Comparison of ENCODE assay signal across 18 cellular contexts in genomic region chr19:8366121-8366581, GRCh38. TPM values are rescaled to one million over a fixed set of nuclear protein-coding genes. Genes with fewer than 3 reads are reported as not detected.
DNase-seq lines count a peak whose midpoint lies in the region; ATAC-seq and TF ChIP-seq lines count a peak whose summit lies in the region.
"Had no signal": no experiment of that assay in that cellular context is flagged by ENCODE, and none has a peak within 500 bp of the region (broad histone marks: within the 10 kb centered on the region; RNA-seq: fewer than 3 reads in every experiment).

No MANE protein-coding gene starts in this region.

- H3K9me3 ChIP-seq in RWPE2 (ENCODE audit: severe bottlenecking) (no peaks in the 10 kb centered on the region), subcutaneous abdominal adipose tissue (ENCODE audit: control insufficient read depth in 5 of 5, low read length in 5 of 5) (no peaks in the 10 kb centered on the region)

- H3K27ac Mint-ChIP-seq in activated naive CD4-positive, alpha-beta T cell treated with anti-CD3 and anti-CD28 coated beads, Interleukin-2, amount 10 ng/mL, durations not matched to agents 7 days and 5 days: no peak overlapping the region
- no peak overlapping the region for H3K27ac Mint-ChIP-seq in activated CD4-positive, alpha-beta memory T cell treated with anti-CD3 and anti-CD28 coated beads for 36 hours
- no peak overlapping the region for H3K27ac Mint-ChIP-seq in glutamatergic neuron (ENCODE audit: unreplicated experiment)
- H3K27ac Mint-ChIP-seq: activated naive CD4-positive, alpha-beta T cell treated with anti-CD3 and anti-CD28 coated beads, Interleukin-2, amount 50 U/mL, for 72 hours; CD4-positive, CD25-positive, alpha-beta regulatory T cell; H9 had no signal

- H3K9me3 Mint-ChIP-seq in activated naive CD4-positive, alpha-beta T cell treated with anti-CD3 and anti-CD28 coated beads, Interleukin-2, amount 10 ng/mL, durations not matched to agents 7 days and 5 days: no peaks in the 10 kb centered on the region
- H3K9me3 Mint-ChIP-seq in activated CD4-positive, alpha-beta memory T cell treated with anti-CD3 and anti-CD28 coated beads for 36 hours: no peaks in the 10 kb centered on the region
- peaks cover 4% of the 10 kb centered on the region for H3K9me3 Mint-ChIP-seq in glutamatergic neuron (ENCODE audit: unreplicated experiment)
- H3K9me3 Mint-ChIP-seq: activated naive CD4-positive, alpha-beta T cell treated with anti-CD3 and anti-CD28 coated beads, Interleukin-2, amount 50 U/mL, for 72 hours; H9 had no signal

- H3K36me3 Mint-ChIP-seq in activated naive CD4-positive, alpha-beta T cell treated with anti-CD3 and anti-CD28 coated beads, Interleukin-2, amount 10 ng/mL, durations not matched to agents 7 days and 5 days: no peaks in the 10 kb centered on the region
- H3K36me3 Mint-ChIP-seq in activated CD4-positive, alpha-beta memory T cell treated with anti-CD3 and anti-CD28 coated beads for 36 hours: no peaks in the 10 kb centered on the region
- no peaks in the 10 kb centered on the region for H3K36me3 Mint-ChIP-seq in glutamatergic neuron (ENCODE audit: unreplicated experiment)
- H3K36me3 Mint-ChIP-seq: activated naive CD4-positive, alpha-beta T cell treated with anti-CD3 and anti-CD28 coated beads, Interleukin-2, amount 50 U/mL, for 72 hours; CD4-positive, CD25-positive, alpha-beta regulatory T cell had no signal

- H3K4me1 ChIP-seq in RWPE2 (ENCODE audit: insufficient read depth, poor library complexity, severe bottlenecking): peaks cover 24% of the 10 kb centered on the region
- H3K4me1 ChIP-seq in subcutaneous abdominal adipose tissue (ENCODE audit: control insufficient read depth in 5 of 5, insufficient read depth in 5 of 5, low read length in 5 of 5): peaks cover 27 to 80% (median 77%) of the 10 kb centered on the region in 5 donors

- peaks cover 83% of the 10 kb centered on the region for H3K27me3 Mint-ChIP-seq in activated naive CD4-positive, alpha-beta T cell treated with anti-CD3 and anti-CD28 coated beads, Interleukin-2, amount 10 ng/mL, durations not matched to agents 7 days and 5 days
- H3K27me3 Mint-ChIP-seq in activated CD4-positive, alpha-beta memory T cell treated with anti-CD3 and anti-CD28 coated beads for 36 hours: peaks cover 43% of the 10 kb centered on the region
- peaks cover 14% of the 10 kb centered on the region for H3K27me3 Mint-ChIP-seq in glutamatergic neuron (ENCODE audit: unreplicated experiment)

- POLR2A ChIA-PET in activated CD4-positive, alpha-beta memory T cell treated with anti-CD3 and anti-CD28 coated beads for 36 hours (lab: Charles Lee): no interaction called here

- CTCF ChIA-PET in activated naive CD4-positive, alpha-beta T cell treated with anti-CD3 and anti-CD28 coated beads, Interleukin-2, amount 10 ng/mL, durations not matched to agents 7 days and 5 days (lab: Charles Lee): interaction anchor here (0.6 to 1.1 kb wide), 2 partner anchors 9 to 13 kb away, joined by 3 to 6 read pairs; no protein-coding TSS in a partner anchor
- CTCF ChIA-PET in activated CD4-positive, alpha-beta memory T cell treated with anti-CD3 and anti-CD28 coated beads for 36 hours (lab: Charles Lee): interaction anchor here (0.7 to 4.2 kb wide), 3 partner anchors 12 to 32 kb away, joined by 3 to 17 read pairs (median 5); no protein-coding TSS in a partner anchor

- ATAC-seq in RWPE2 (ENCODE audit: low read depth): no peak
- ATAC-seq: activated naive CD4-positive, alpha-beta T cell treated with anti-CD3 and anti-CD28 coated beads, Interleukin-2, amount 50 U/mL, for 72 hours; GM12878 had no signal

- H3K9ac ChIP-seq in subcutaneous abdominal adipose tissue (ENCODE audit: low read length in 5 of 5): peak overlapping the region; percentile 38 to 95 (median 56)

- H3K27me3 ChIP-seq in RWPE2 (ENCODE audit: insufficient read depth, poor library complexity, severe bottlenecking): no peaks in the 10 kb centered on the region
- H3K27me3 ChIP-seq in subcutaneous abdominal adipose tissue (ENCODE audit: control insufficient read depth in 5 of 5, insufficient read depth in 4 of 5, low read length in 5 of 5): no peaks in the 10 kb centered on the region

- H3K4me3 Mint-ChIP-seq in activated naive CD4-positive, alpha-beta T cell treated with anti-CD3 and anti-CD28 coated beads, Interleukin-2, amount 10 ng/mL, durations not matched to agents 7 days and 5 days: no peak overlapping the region
- H3K4me3 Mint-ChIP-seq in activated CD4-positive, alpha-beta memory T cell treated with anti-CD3 and anti-CD28 coated beads for 36 hours: no peak overlapping the region
- no peak overlapping the region for H3K4me3 Mint-ChIP-seq in glutamatergic neuron (ENCODE audit: unreplicated experiment)

- H3K4me1 Mint-ChIP-seq in activated naive CD4-positive, alpha-beta T cell treated with anti-CD3 and anti-CD28 coated beads, Interleukin-2, amount 10 ng/mL, durations not matched to agents 7 days and 5 days: peaks cover 21% of the 10 kb centered on the region
- peaks cover 25% of the 10 kb centered on the region for H3K4me1 Mint-ChIP-seq in activated CD4-positive, alpha-beta memory T cell treated with anti-CD3 and anti-CD28 coated beads for 36 hours (ENCODE audit: low read depth)
- H3K4me1 Mint-ChIP-seq in glutamatergic neuron (ENCODE audit: low read depth, unreplicated experiment): peaks cover 2% of the 10 kb centered on the region

- H3K27ac ChIP-seq in RWPE2 (ENCODE audit: poor library complexity, severe bottlenecking) (peak overlapping the region; percentile 97), coronary artery (peak overlapping the region in 1 of 2 donors; percentile 84), subcutaneous abdominal adipose tissue (ENCODE audit: low read depth, low read length) (peak overlapping the region; percentile 90)

- TF ChIP-seq CTCF in RWPE2 (IDR thresholded peaks at IDR 0.05; ENCODE audit: poor library complexity, severe bottlenecking) (no peak), coronary artery (IDR thresholded peaks at IDR 0.05) (no peak), glutamatergic neuron (IDR thresholded peaks at IDR 0.05; ENCODE audit: partially characterized antibody, unreplicated experiment) (no peak)

- intact Hi-C loops in activated CD4-positive, alpha-beta memory T cell treated with anti-CD3 and anti-CD28 coated beads for 36 hours (cut with micrococcal nuclease): no loop called here

- no peak for DNase-seq in RWPE2 (ENCODE audit: low spot score)
- no peak for DNase-seq in coronary artery (ENCODE audit: low spot score)
- peak; percentile 21 for DNase-seq in midbrain (lab: John Stamatoyannopoulos, UW)
- DNase-seq in activated naive CD4-positive, alpha-beta T cell treated with anti-CD3 and anti-CD28 coated beads, Interleukin-2, amount 10 ng/mL, durations not matched to agents 7 days and 5 days: no peak
- no peak for DNase-seq in activated CD4-positive, alpha-beta memory T cell treated with anti-CD3 and anti-CD28 coated beads for 36 hours
- no peak for DNase-seq in glutamatergic neuron
- DNase-seq: CD4-positive, CD25-positive, alpha-beta regulatory T cell; central memory CD4-positive, alpha-beta T cell; H9; KBM-7; kidney; NCI-H1092; SIG-M5; stimulated activated CD4-positive, alpha-beta T cell treated with anti-CD3 and anti-CD28 coated beads, Interleukin-2, amount 100 ng/mL, for 48 hours; T-helper 9 cell had no signal

- H3K4me3 ChIP-seq in RWPE2 (ENCODE audit: severe bottlenecking): no peak overlapping the region
- peak overlapping the region; percentile 83 for H3K4me3 ChIP-seq in coronary artery
- H3K4me3 ChIP-seq in subcutaneous abdominal adipose tissue (ENCODE audit: low read depth in 1 of 5, low read length in 5 of 5): peak overlapping the region; percentile 81 to 96 (median 91)
- H3K4me3 ChIP-seq: GM12878 had no signal

- H3K36me3 ChIP-seq in RWPE2 (ENCODE audit: low read depth) (peaks cover 35% of the 10 kb centered on the region), subcutaneous abdominal adipose tissue (ENCODE audit: control insufficient read depth in 5 of 5, insufficient read depth in 5 of 5, low read length in 5 of 5) (peaks cover 0 to 30% (median 23%) of the 10 kb centered on the region in 5 donors)

RNA-seq across cellular contexts. Expression of gene ANGPTL4, which starts 2.2 kb away (rescaled TPM):
- total RNA-seq in activated CD4-positive, alpha-beta memory T cell treated with anti-CD3 and anti-CD28 coated beads for 36 hours: 1 to 10 TPM; 1.7 to 2.9 TPM
- 0.51 TPM for total RNA-seq in glutamatergic neuron (ENCODE audit: unreplicated experiment)
- total RNA-seq: CD4-positive, CD25-positive, alpha-beta regulatory T cell; GM12878 had no signal

RNA-seq across cellular contexts. Expression of gene KANK3, which starts 23.1 kb away (rescaled TPM):
- 1 to 10 TPM; 2.3 to 2.9 TPM for total RNA-seq in activated CD4-positive, alpha-beta memory T cell treated with anti-CD3 and anti-CD28 coated beads for 36 hours
- 8.9 TPM for total RNA-seq in glutamatergic neuron (ENCODE audit: unreplicated experiment)

RNA-seq across cellular contexts. Expression of gene RAB11B, which starts 24.0 kb away (rescaled TPM):
- 10 to 100 TPM; 74.2 to 74.9 TPM for total RNA-seq in activated CD4-positive, alpha-beta memory T cell treated with anti-CD3 and anti-CD28 coated beads for 36 hours
- total RNA-seq in glutamatergic neuron (ENCODE audit: unreplicated experiment): 137 TPM

RNA-seq across cellular contexts. Expression of gene RPS28, which starts 44.9 kb away (rescaled TPM):
- 1,000 to 10,000 TPM; 2,068 to 2,091 TPM for total RNA-seq in activated CD4-positive, alpha-beta memory T cell treated with anti-CD3 and anti-CD28 coated beads for 36 hours
- 1,030 TPM for total RNA-seq in glutamatergic neuron (ENCODE audit: unreplicated experiment)

RNA-seq across cellular contexts. Expression of gene NDUFA7, which starts 45.0 kb away (rescaled TPM):
- total RNA-seq in activated CD4-positive, alpha-beta memory T cell treated with anti-CD3 and anti-CD28 coated beads for 36 hours: 10 to 100 TPM; 84.2 to 85.1 TPM
- 65.1 TPM for total RNA-seq in glutamatergic neuron (ENCODE audit: unreplicated experiment)
